ENCODE assay signal across 26 cellular contexts in the genomic region with DNA sequence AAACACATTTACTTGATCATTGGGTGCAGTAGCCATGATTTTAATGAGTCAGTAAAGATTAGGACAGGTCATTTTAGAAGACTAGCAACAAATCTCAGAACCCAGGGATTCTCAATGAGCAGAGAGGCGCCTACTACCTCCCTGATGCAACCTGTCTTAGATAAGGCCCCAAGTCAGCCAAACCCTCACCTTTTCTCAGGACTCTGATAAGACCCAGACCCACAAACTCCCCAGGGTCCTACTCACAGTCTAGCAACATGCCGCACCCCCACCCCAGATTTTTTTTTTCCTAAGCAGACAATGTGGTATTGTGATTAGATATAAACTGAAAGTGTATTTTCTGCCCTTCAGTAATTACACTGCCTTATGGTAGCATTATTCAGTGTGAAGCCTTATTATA.
A peak's percentile ranks its signal among the peaks of the same experiment; 100 is the strongest.
DNase-seq lines count a peak whose midpoint lies in the region; ATAC-seq and TF ChIP-seq lines count a peak whose summit lies in the region.
"Had no signal": no experiment of that assay in that cellular context is flagged by ENCODE, and none has a peak within 500 bp of the region (broad histone marks: within the 10 kb centered on the region; RNA-seq: fewer than 3 reads in every experiment).

No MANE protein-coding gene starts in this region.

- H3K79me1 ChIP-seq in mesendoderm (ENCODE audit: low read length), result no peaks in the 10 kb centered on the region

- no peak for TF ChIP-seq CTCF in GM23338 (conservative IDR thresholded peaks at IDR 0.05; ENCODE audit: low read depth in 2 of 2)
- TF ChIP-seq CTCF in brain (conservative IDR thresholded peaks at IDR 0.05), result no peak
- no peak for TF ChIP-seq CTCF in glutamatergic neuron (IDR thresholded peaks at IDR 0.05; ENCODE audit: partially characterized antibody, unreplicated experiment)
- no peak for TF ChIP-seq CTCF in CD14-positive monocyte (IDR thresholded peaks at IDR 0.05)
- TF ChIP-seq CTCF in heart right ventricle (IDR thresholded peaks at IDR 0.05), result no peak
- no peak for TF ChIP-seq CTCF in stomach (IDR thresholded peaks at IDR 0.05)
- no peak for TF ChIP-seq CTCF in WTC11 (IDR thresholded peaks at IDR 0.05)

- H3K4me3 Mint-ChIP-seq in GM23338, result no peak overlapping the region
- H3K4me3 Mint-ChIP-seq in brain, result peak overlapping the region in 3 of 5 experiments; percentile 22 to 61 (median 32)
- no peak overlapping the region for H3K4me3 Mint-ChIP-seq in glutamatergic neuron (ENCODE audit: unreplicated experiment)
- no peak overlapping the region for H3K4me3 Mint-ChIP-seq in CD14-positive monocyte
- H3K4me3 Mint-ChIP-seq in WTC11, result no peak overlapping the region
- H3K4me3 Mint-ChIP-seq: B cell; CD4-positive, alpha-beta memory T cell; CD4-positive, CD25-positive, alpha-beta regulatory T cell; CD8-positive, alpha-beta memory T cell had no signal

- ATAC-seq in GM23338 (peak; percentile 53; the same call in 2 of the 3 replicates), heart right ventricle (no peak), WTC11 (no peak)
- ATAC-seq: A549, GM12878 had no signal

- no peaks in the 10 kb centered on the region for H4K20me1 ChIP-seq in GM23338 (replicated peaks; ENCODE audit: insufficient read depth)
- H4K20me1 ChIP-seq: BLaER1 treated with 17β-estradiol and CSF1 and Interleukin-3, amounts not matched to agents 10 nM and 100 nM had no signal

- no peak overlapping the region for H4K8ac ChIP-seq in mesendoderm (ENCODE audit: low read depth, low read length)

- no peak for TF ChIP-seq EP300 in stomach (IDR thresholded peaks at IDR 0.05)

- intact Hi-C loops in CD14-positive monocyte (cut with micrococcal nuclease), result no loop called here
- intact Hi-C loops in heart right ventricle (cut with DNase I), result no loop called here
- intact Hi-C loops in stomach (cut with DNase I; ENCODE audit: low total_unique reads), result no loop called here

- no peaks in the 10 kb centered on the region for H3K36me3 Mint-ChIP-seq in GM23338 (ENCODE audit: low read depth)
- no peaks in the 10 kb centered on the region for H3K36me3 Mint-ChIP-seq in brain
- H3K36me3 Mint-ChIP-seq in glutamatergic neuron (ENCODE audit: unreplicated experiment), result no peaks in the 10 kb centered on the region
- H3K36me3 Mint-ChIP-seq in CD14-positive monocyte, result no peaks in the 10 kb centered on the region
- H3K36me3 Mint-ChIP-seq in WTC11, result no peaks in the 10 kb centered on the region
- H3K36me3 Mint-ChIP-seq: CD4-positive, alpha-beta memory T cell; CD4-positive, CD25-positive, alpha-beta regulatory T cell; CD8-positive, alpha-beta memory T cell had no signal

- H3K9me3 ChIP-seq in heart right ventricle (no peaks in the 10 kb centered on the region), stomach (peaks cover 0 to 7% (median 0%) of the 10 kb centered on the region in 4 donors)
- H3K9me3 ChIP-seq: A549; BLaER1 treated with 17β-estradiol and CSF1 and Interleukin-3, amounts not matched to agents 10 nM and 100 nM had no signal

- WGBS in mesendoderm (ENCODE audit: extremely low coverage, insufficient coverage, low lambda C conversion rate), result no CpG with 5 or more reads among the region's 2 CpGs
- 53 to 54% methylated on average over 2 of the region's 2 CpGs for WGBS in heart right ventricle, 2 donors
- 53 to 63% (median 60%) methylated on average over 2 of the region's 2 CpGs for WGBS in stomach, 5 donors

- no peaks in the 10 kb centered on the region for H3K79me2 ChIP-seq in GM23338 (replicated peaks; ENCODE audit: insufficient read depth)
- no peaks in the 10 kb centered on the region for H3K79me2 ChIP-seq in mesendoderm (ENCODE audit: control insufficient read depth, insufficient read depth, low read length)

- H3K4me1 Mint-ChIP-seq in GM23338 (peaks cover 31% of the 10 kb centered on the region), brain (peaks cover 23% of the 10 kb centered on the region), glutamatergic neuron (ENCODE audit: low read depth, unreplicated experiment) (peaks cover 11% of the 10 kb centered on the region), CD14-positive monocyte (no peaks in the 10 kb centered on the region), WTC11 (peaks cover 46% of the 10 kb centered on the region)
- H3K4me1 Mint-ChIP-seq: B cell; CD4-positive, alpha-beta memory T cell; CD4-positive, CD25-positive, alpha-beta regulatory T cell; CD8-positive, alpha-beta memory T cell had no signal

- POLR2A ChIA-PET in WTC11 (lab: Charles Lee), result no interaction called here

- H2AFZ ChIP-seq in GM23338, result no peak overlapping the region; the same call in 1 of the 2 replicates

- no peak overlapping the region for H3K23ac ChIP-seq in mesendoderm (ENCODE audit: low read length)

- H3K9ac ChIP-seq in mesendoderm (ENCODE audit: low read length), result no peak overlapping the region
- H3K9ac ChIP-seq: BLaER1 treated with 17β-estradiol and CSF1 and Interleukin-3, amounts not matched to agents 10 nM and 100 nM had no signal

- DNase-seq in GM23338 (ENCODE audit: low spot score) (no peak), glutamatergic neuron (no peak), mesendoderm (peak; percentile 81), CD14-positive monocyte (ENCODE audit: low spot score) (no peak), heart right ventricle (no peak), stomach (no peak), WTC11 (ENCODE audit: low spot score) (no peak)
- DNase-seq: AML-193; CD4-positive, alpha-beta memory T cell; CD4-positive, CD25-positive, alpha-beta regulatory T cell; CD8-positive, alpha-beta memory T cell; COR-L47; DMS 273 treated with DMSO at 0.1 percent for 48 hours; DMS153; DMS53; DMS79; DND-41; EL; GDM1 had no signal

- H3K27ac ChIP-seq in GM23338 (ENCODE audit: low read depth) (no peak overlapping the region), mesendoderm (ENCODE audit: low read depth, low read length) (peak overlapping the region; percentile 62), heart right ventricle (no peak overlapping the region), stomach (no peak overlapping the region)
- H3K27ac ChIP-seq: 22Rv1; A549; BLaER1 treated with 17β-estradiol and CSF1 and Interleukin-3, amounts not matched to agents 10 nM and 100 nM; C4-2B had no signal

- H2BK5ac ChIP-seq in mesendoderm (ENCODE audit: low read length), result peak overlapping the region; percentile 67

- H4K5ac ChIP-seq in mesendoderm (ENCODE audit: low read length), result no peak overlapping the region

- H3K4me3 ChIP-seq in GM23338, result peak overlapping the region; percentile 39; the same call in 1 of the 2 replicates
- H3K4me3 ChIP-seq in mesendoderm (ENCODE audit: low read length), result no peak overlapping the region
- no peak overlapping the region for H3K4me3 ChIP-seq in heart right ventricle
- no peak overlapping the region for H3K4me3 ChIP-seq in stomach
- H3K4me3 ChIP-seq: A549; BLaER1 treated with 17β-estradiol and CSF1 and Interleukin-3, amounts not matched to agents 10 nM and 100 nM; GM12878 had no signal

- peak overlapping the region; percentile 42 for H3K56ac ChIP-seq in mesendoderm (ENCODE audit: low read length)

- H2BK120ac ChIP-seq in mesendoderm (ENCODE audit: low read depth, low read length), result peak overlapping the region; percentile 4

- no peak overlapping the region for H3K18ac ChIP-seq in mesendoderm (ENCODE audit: low read length)

- H3K27ac Mint-ChIP-seq in GM23338 (no peak overlapping the region), brain (peak overlapping the region in 2 of 5 experiments; percentile 33 to 60), glutamatergic neuron (ENCODE audit: unreplicated experiment) (peak overlapping the region; percentile 43), CD14-positive monocyte (no peak overlapping the region), WTC11 (no peak overlapping the region)
- H3K27ac Mint-ChIP-seq: B cell; CD4-positive, alpha-beta memory T cell; CD4-positive, CD25-positive, alpha-beta regulatory T cell had no signal

- CTCF ChIA-PET in WTC11 (lab: Charles Lee), result no interaction called here

- H3K9me2 ChIP-seq in GM23338 (ENCODE audit: insufficient read depth), result no peaks in the 10 kb centered on the region

- H3K4me1 ChIP-seq in GM23338 (ENCODE audit: insufficient read depth) (peaks cover 24% of the 10 kb centered on the region), mesendoderm (ENCODE audit: control insufficient read depth, low read depth, low read length) (peaks cover 8% of the 10 kb centered on the region), heart right ventricle (no peaks in the 10 kb centered on the region), stomach (no peaks in the 10 kb centered on the region)
- H3K4me1 ChIP-seq: A549; BLaER1 treated with 17β-estradiol and CSF1 and Interleukin-3, amounts not matched to agents 10 nM and 100 nM had no signal

- H3K4me2 ChIP-seq in GM23338, result peak overlapping the region; percentile 67
- no peak overlapping the region for H3K4me2 ChIP-seq in mesendoderm (ENCODE audit: low read length)
- H3K4me2 ChIP-seq: A549; BLaER1 treated with 17β-estradiol and CSF1 and Interleukin-3, amounts not matched to agents 10 nM and 100 nM had no signal

- TF ChIP-seq POLR2A in stomach (IDR thresholded peaks at IDR 0.05), result no peak

- no peaks in the 10 kb centered on the region for H3F3A ChIP-seq in GM23338 (replicated peaks; ENCODE audit: low read depth)

- H3K36me3 ChIP-seq in GM23338 (ENCODE audit: insufficient read depth) (no peaks in the 10 kb centered on the region), mesendoderm (ENCODE audit: control insufficient read depth, insufficient read depth, low read length) (no peaks in the 10 kb centered on the region), heart right ventricle (no peaks in the 10 kb centered on the region), stomach (no peaks in the 10 kb centered on the region)
- H3K36me3 ChIP-seq: BLaER1 treated with 17β-estradiol and CSF1 and Interleukin-3, amounts not matched to agents 10 nM and 100 nM had no signal

- H3K27me3 Mint-ChIP-seq in GM23338 (ENCODE audit: insufficient read depth, low read depth, poor library complexity), result peaks cover 7% of the 10 kb centered on the region
- H3K27me3 Mint-ChIP-seq in brain, result peaks cover 34% of the 10 kb centered on the region
- no peaks in the 10 kb centered on the region for H3K27me3 Mint-ChIP-seq in glutamatergic neuron (ENCODE audit: unreplicated experiment)
- H3K27me3 Mint-ChIP-seq in CD14-positive monocyte (ENCODE audit: low read depth in 3 of 3), result peaks cover 7 to 14% (median 8%) of the 10 kb centered on the region in 3 donors
- peaks cover 5% of the 10 kb centered on the region for H3K27me3 Mint-ChIP-seq in WTC11 (ENCODE audit: low read depth)
- H3K27me3 Mint-ChIP-seq: B cell had no signal

- H3K27me3 ChIP-seq in GM23338 (ENCODE audit: insufficient read depth) (no peaks in the 10 kb centered on the region), mesendoderm (ENCODE audit: insufficient read depth, low read length, poor library complexity) (no peaks in the 10 kb centered on the region), heart right ventricle (peaks cover 0 to 49% (median 23%) of the 10 kb centered on the region in 7 donors), stomach (peaks cover 0 to 22% (median 0%) of the 10 kb centered on the region in 3 donors)
- H3K27me3 ChIP-seq: BLaER1 treated with 17β-estradiol and CSF1 and Interleukin-3, amounts not matched to agents 10 nM and 100 nM had no signal

- H2BK15ac ChIP-seq in mesendoderm (replicated peaks; ENCODE audit: low read depth), result no peak overlapping the region

- no peak overlapping the region for H3K4ac ChIP-seq in mesendoderm (ENCODE audit: low read depth, low read length)

- no peaks in the 10 kb centered on the region for H3K9me3 Mint-ChIP-seq in GM23338
- peaks cover 0 to 9% (median 0%) of the 10 kb centered on the region in 5 experiments for H3K9me3 Mint-ChIP-seq in brain
- peaks cover 2% of the 10 kb centered on the region for H3K9me3 Mint-ChIP-seq in glutamatergic neuron (ENCODE audit: unreplicated experiment)
- peaks cover 0 to 18% (median 6%) of the 10 kb centered on the region in 7 donors for H3K9me3 Mint-ChIP-seq in CD14-positive monocyte
- H3K9me3 Mint-ChIP-seq in WTC11, result no peaks in the 10 kb centered on the region

- no peak overlapping the region for H2AK5ac ChIP-seq in mesendoderm (ENCODE audit: low read length)

Comparison
In these comparisons a context has a peak if more than half of its experiments do, and no peak if none do; other contexts are left out.
1. H3K4me3 Mint-ChIP-seq: peak in brain (3 of 5); none in GM23338 (single experiment), glutamatergic neuron (single experiment), CD14-positive monocyte (0 of 2) and WTC11 (single experiment).